In genomic region chr4:38717604-38718003, GRCh38 we compare ENCODE assay signal across 21 cellular contexts. TPM values are rescaled to one million over a fixed set of nuclear protein-coding genes. Genes with fewer than 3 reads are reported as not detected.
DNase-seq lines count a peak whose midpoint lies in the region; FAIRE-seq and TF ChIP-seq lines count a peak whose summit lies in the region.
"Had no signal": no experiment of that assay in that cellular context is flagged by ENCODE, and none has a peak within 500 bp of the region (broad histone marks: within the 10 kb centered on the region; RNA-seq: fewer than 3 reads in every experiment).

No MANE protein-coding gene starts in this region.

- no peak overlapping the region for H3K4me3 Mint-ChIP-seq in immature natural killer cell
- H3K4me3 Mint-ChIP-seq: activated B cell treated with CpG ODN at 0.5 μM for 24 hours; activated naive CD8-positive, alpha-beta T cell; activated T-cell treated with anti-CD3 and anti-CD28 coated beads, Interleukin-2, amount 50 U/mL, for 72 hours; brain had no signal

- H3K36me3 ChIP-seq in keratinocyte (ENCODE audit: control insufficient read depth in 2 of 2, extremely low read depth in 1 of 2, insufficient read depth in 2 of 2, low read length in 2 of 2) = no peaks in the 10 kb centered on the region
- H3K36me3 ChIP-seq: vagina had no signal

- TF ChIP-seq CTCF in AG10803 (conservative IDR thresholded peaks at IDR 0.05; ENCODE audit: low read length) (no peak), keratinocyte (optimal IDR thresholded peaks at IDR 0.05 in 1 of 3, IDR thresholded peaks at IDR 0.05 in 1 of 3, conservative IDR thresholded peaks at IDR 0.05 in 1 of 3; ENCODE audit: extremely low read depth in 1 of 3, insufficient read depth in 2 of 3, low read length in 3 of 3) (no peak)

- H3K27ac Mint-ChIP-seq in immature natural killer cell = no peak overlapping the region
- H3K27ac Mint-ChIP-seq: activated B cell treated with CpG ODN at 0.5 μM for 24 hours; activated naive CD8-positive, alpha-beta T cell; activated T-cell treated with anti-CD3 and anti-CD28 coated beads, Interleukin-2, amount 50 U/mL, for 72 hours; brain had no signal

- no peaks in the 10 kb centered on the region for H3K9me1 ChIP-seq in keratinocyte (ENCODE audit: control insufficient read depth, extremely low read depth, insufficient read depth, low read length)

- H3K27me3 ChIP-seq in keratinocyte (ENCODE audit: control insufficient read depth, extremely low read depth, insufficient read depth, low read length) = no peaks in the 10 kb centered on the region
- H3K27me3 ChIP-seq: vagina had no signal

- FAIRE-seq in HTR-8/SVneo (lab: Jason Lieb, UNC) (peak; percentile 23), keratinocyte (lab: Jason Lieb, UNC) (peak; percentile 94)
- FAIRE-seq: GM12878 had no signal

- H3K27me3 Mint-ChIP-seq in immature natural killer cell (ENCODE audit: low read depth in 3 of 3) = peaks cover 0 to 5% (median 0%) of the 10 kb centered on the region in 3 donors
- H3K27me3 Mint-ChIP-seq: activated B cell treated with CpG ODN at 0.5 μM for 24 hours had no signal

- peak overlapping the region; percentile 82 for H2AFZ ChIP-seq in keratinocyte (ENCODE audit: control insufficient read depth, low read length)

- H3K27ac ChIP-seq in epithelial cell of prostate (no peak overlapping the region), keratinocyte (ENCODE audit: control insufficient read depth, insufficient read depth, low read length) (peak overlapping the region; percentile 36)
- H3K27ac ChIP-seq: vagina had no signal

- H3K9me3 Mint-ChIP-seq in immature natural killer cell = peaks cover 2 to 8% (median 5%) of the 10 kb centered on the region in 6 donors

- no peak overlapping the region for H3K4me3 ChIP-seq in AG10803 (ENCODE audit: low read length)
- H3K4me3 ChIP-seq in keratinocyte (ENCODE audit: control insufficient read depth in 2 of 3, extremely low read depth in 1 of 3, insufficient read depth in 2 of 3, low read depth in 1 of 3, low read length in 3 of 3) = peak overlapping the region in 1 of 3 experiments; percentile 43
- H3K4me3 ChIP-seq: GM12878, vagina had no signal

- dilution Hi-C loops in keratinocyte (cut with MboI; ENCODE audit: extremely low pct_ligation_motif_present, low sequenced_read_pairs) = no loop called here

- H3K4me1 Mint-ChIP-seq in immature natural killer cell = no peaks in the 10 kb centered on the region
- H3K4me1 Mint-ChIP-seq: activated B cell treated with CpG ODN at 0.5 μM for 24 hours had no signal

- H3K4me1 ChIP-seq in keratinocyte (ENCODE audit: control insufficient read depth, extremely low read depth, insufficient read depth, low read length) = peaks cover 10% of the 10 kb centered on the region
- H3K4me1 ChIP-seq: vagina had no signal

- peak overlapping the region; percentile 15 for H3K9ac ChIP-seq in keratinocyte (ENCODE audit: control insufficient read depth, extremely low read depth, insufficient read depth, low read length)

- no peaks in the 10 kb centered on the region for H3K9me3 ChIP-seq in keratinocyte (ENCODE audit: control insufficient read depth, low read depth, low read length)
- H3K9me3 ChIP-seq: vagina had no signal

- no peaks in the 10 kb centered on the region for H3K79me2 ChIP-seq in keratinocyte (ENCODE audit: control insufficient read depth, insufficient read depth, low read length)

- no peaks in the 10 kb centered on the region for H4K20me1 ChIP-seq in keratinocyte (ENCODE audit: control insufficient read depth, extremely low read depth, insufficient read depth, low read length)

- H3K4me2 ChIP-seq in keratinocyte (ENCODE audit: control insufficient read depth, extremely low read depth, insufficient read depth, low read depth, low read length) = peak overlapping the region; percentile 85

- DNase-seq in AG10803 (ENCODE audit: low read depth) (peak; percentile 91), HTR-8/SVneo (ENCODE audit: insufficient read length, low spot score) (no peak), epithelial cell of prostate (ENCODE audit: low read depth, low spot score) (peak; percentile 33), keratinocyte (ENCODE audit: low read depth, low spot score) (no peak), cerebellar cortex (ENCODE audit: low spot score) (no peak), cerebellar nuclear complex (lab: John Stamatoyannopoulos, UW) (no peak), ecto neural progenitor cell (ENCODE audit: low spot score) (no peak), immature natural killer cell (no peak)
- DNase-seq: activated B cell treated with CpG ODN at 0.5 μM for 24 hours; activated CD8-positive, alpha-beta memory T cell treated with anti-CD3 and anti-CD28 coated beads for 24 hours; activated T-cell treated with anti-CD3 and anti-CD28 coated beads, Interleukin-2, amount 50 U/mL, for 72 hours; COR-L47; Karpas-422; NCI-H1092 treated with DMSO at 0.1 percent for 48 hours; NCI-H2107; NCI-H774; stimulated activated CD4-positive, alpha-beta T cell treated with anti-CD3 and anti-CD28 coated beads, Interleukin-2, amount 100 ng/mL, for 24 hours had no signal

- H3K36me3 Mint-ChIP-seq in immature natural killer cell = peaks cover 0 to 12% (median 3%) of the 10 kb centered on the region in 3 donors
- H3K36me3 Mint-ChIP-seq: brain had no signal

RNA-seq across cellular contexts. Expression of gene KLF3, which starts 53.6 kb away (rescaled TPM):
- polyA plus RNA-seq in keratinocyte = 22.2 to 39.9 TPM (median 25.5 TPM) in 3 replicates
- 48.0 TPM for polyA plus RNA-seq in keratinocyte (2011; ENCODE audit: low read depth)
- 17.6 and 30.3 TPM in 2 replicates for polyA plus RNA-seq in keratinocyte (2011; cell fraction: cytosol; rRNA removed)
- polyA plus RNA-seq in keratinocyte (2011; cell fraction: nucleus; rRNA removed) = 43.3 and 53.0 TPM in 2 replicates
- polyA plus RNA-seq in keratinocyte (2012; ENCODE audit: low replicate concordance) = 19.9 and 73.1 TPM in 2 replicates
- 21.6 to 85.9 TPM (median 61.8 TPM) in 3 replicates for polyA minus RNA-seq in keratinocyte
- 24.0 TPM for polyA minus RNA-seq in keratinocyte (2011; cell fraction: cytosol; rRNA and poly(A)+ RNA removed)
- polyA minus RNA-seq in keratinocyte (2011; cell fraction: nucleus; rRNA and poly(A)+ RNA removed) = 65.7 and 106 TPM in 2 replicates
- polyA plus RNA-seq in immature natural killer cell = 10 to 100 TPM; 41.3 to 78.0 (median 63.8) TPM

Comparison
In these comparisons a context has a peak if more than half of its experiments do, and no peak if none do; other contexts are left out.
1. DNase-seq: peak in AG10803 (single experiment) and epithelial cell of prostate (single experiment); none in HTR-8/SVneo (single experiment), keratinocyte (single experiment), cerebellar cortex (single experiment), cerebellar nuclear complex (0 of 2), ecto neural progenitor cell (single experiment) and immature natural killer cell (0 of 3).